In the genomic region with DNA sequence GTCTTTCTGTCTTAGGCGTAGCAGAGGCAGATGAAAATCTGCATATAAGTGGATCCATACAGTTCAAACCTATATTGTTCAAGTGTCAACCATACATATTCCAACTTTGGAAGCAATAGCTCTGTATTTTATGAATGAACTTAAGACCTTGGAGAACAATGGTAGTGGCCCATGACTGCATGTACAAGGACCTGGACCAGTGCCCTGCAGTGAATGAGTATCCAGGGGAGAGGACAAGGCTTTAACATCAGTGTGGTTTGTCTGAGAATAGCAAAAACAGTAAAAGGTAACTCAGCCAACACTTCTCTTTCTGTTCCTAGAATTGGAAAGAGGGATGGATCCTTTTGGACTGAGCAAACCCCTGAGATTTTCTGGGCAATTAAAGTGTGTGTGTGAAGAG, we compare ENCODE assay signal across 18 cellular contexts.
DNase-seq lines count a peak whose midpoint lies in the region; ATAC-seq and TF ChIP-seq lines count a peak whose summit lies in the region.
"Had no signal": no experiment of that assay in that cellular context is flagged by ENCODE, and none has a peak within 500 bp of the region (broad histone marks: within the 10 kb centered on the region; RNA-seq: fewer than 3 reads in every experiment).

No MANE protein-coding gene starts in this region.

- H3K36me3 ChIP-seq in thyroid gland = no peaks in the 10 kb centered on the region
- H3K36me3 ChIP-seq: gastrocnemius medialis had no signal

- ATAC-seq in GM18502 (IDR thresholded peaks at IDR 0.05; ENCODE audit: poor library complexity, unreplicated experiment) = peak; percentile 32
- peak; percentile 19 for ATAC-seq in GM19452 (IDR thresholded peaks at IDR 0.05; ENCODE audit: unreplicated experiment)
- ATAC-seq in HG02642 (IDR thresholded peaks at IDR 0.05; ENCODE audit: poor library complexity, unreplicated experiment) = peak; percentile 31
- ATAC-seq in HG03432 (IDR thresholded peaks at IDR 0.05; ENCODE audit: unreplicated experiment) = peak; percentile 21
- ATAC-seq: gastrocnemius medialis, sciatic nerve had no signal

- intact Hi-C loops in thyroid gland (cut with DNase I) = no loop called here

- H3K4me3 ChIP-seq in thyroid gland (replicated peaks in 1 of 3) = no peak overlapping the region
- H3K4me3 ChIP-seq: gastrocnemius medialis, neural progenitor cell had no signal

- H3K4me1 ChIP-seq in thyroid gland = no peaks in the 10 kb centered on the region
- H3K4me1 ChIP-seq: gastrocnemius medialis, neural progenitor cell had no signal

- 92 to 94% methylated on average over 1 of the region's 1 CpG for WGBS in thyroid gland, 2 donors

- H3K27ac ChIP-seq in thyroid gland = no peak overlapping the region
- H3K27ac ChIP-seq: gastrocnemius medialis, HL-60, neural progenitor cell had no signal

- no peak for TF ChIP-seq POLR2A in thyroid gland (IDR thresholded peaks at IDR 0.05)

- no peaks in the 10 kb centered on the region for H3K27me3 ChIP-seq in thyroid gland
- H3K27me3 ChIP-seq: gastrocnemius medialis, neural progenitor cell had no signal

- TF ChIP-seq CTCF in thyroid gland (IDR thresholded peaks at IDR 0.05) = no peak
- no peak for TF ChIP-seq CTCF in GM10266 (IDR thresholded peaks at IDR 0.05; ENCODE audit: control insufficient read depth, insufficient read depth, low read depth, missing control alignments)

- H3K9me3 ChIP-seq in thyroid gland = no peaks in the 10 kb centered on the region
- H3K9me3 ChIP-seq: gastrocnemius medialis had no signal

- DNase-seq in cerebellar cortex (ENCODE audit: low spot score) (no peak), NCI-H82 (lab: John Stamatoyannopoulos, UW) (no peak), thyroid gland (no peak), GM10266 (ENCODE audit: extremely low spot score) (no peak)
- DNase-seq: activated CD4-positive, alpha-beta T cell treated with anti-CD3 and anti-CD28 coated beads, Interleukin-2, amount 50 U/mL, for 1 hour; gastrocnemius medialis; GOT3; Karpas-422; mesendoderm; NCI-H446; stimulated activated CD4-positive, alpha-beta T cell treated with anti-CD3 and anti-CD28 coated beads, Interleukin-4, amount 100 ng/mL, for 1 hour had no signal
